Comparison of ENCODE assay signal across 1 cellular context in genomic region chr6:15366879-15367278, GRCh38.
TF ChIP-seq lines count a peak whose summit lies in the region.

No MANE protein-coding gene starts in this region.

TF ChIP-seq in GM23338, 12 proteins besides CTCF, POLR2A, EP300 and RAD21 (continued from another document):
- TF ChIP-seq REST (IDR thresholded peaks at IDR 0.05; ENCODE audit: unreplicated experiment) (no peak), NANOG (IDR thresholded peaks at IDR 0.05; ENCODE audit: borderline replicate concordance) (no peak), EZH2 (IDR thresholded peaks at IDR 0.05; ENCODE audit: low read depth, unreplicated experiment) (no peak), ZNF114 (CRISPR knock-in tag; IDR thresholded peaks at IDR 0.05) (no peak), ZNF331 (CRISPR knock-in tag; IDR thresholded peaks at IDR 0.05; ENCODE audit: low read depth) (no peak)
